Comparison of ENCODE assay signal across 15 cellular contexts in genomic region chr11:68683952-68684384, GRCh38. TPM values are rescaled to one million over a fixed set of nuclear protein-coding genes. Genes with fewer than 3 reads are reported as not detected.
DNase-seq lines count a peak whose midpoint lies in the region; ATAC-seq and TF ChIP-seq lines count a peak whose summit lies in the region.
"Had no signal": no experiment of that assay in that cellular context is flagged by ENCODE, and none has a peak within 500 bp of the region (broad histone marks: within the 10 kb centered on the region; RNA-seq: fewer than 3 reads in every experiment).

No MANE protein-coding gene starts in this region.

- no peak for TF ChIP-seq CTCF in WTC11 (IDR thresholded peaks at IDR 0.05)
- TF ChIP-seq CTCF in stomach (IDR thresholded peaks at IDR 0.05), result no peak

- H3K27ac ChIP-seq in stomach, result no peak overlapping the region

- H3K27me3 ChIP-seq in stomach, result peaks cover 15 to 75% (median 39%) of the 10 kb centered on the region in 3 donors

- CTCF ChIA-PET in activated naive CD4-positive, alpha-beta T cell treated with anti-CD3 and anti-CD28 coated beads for 36 hours (lab: Charles Lee), result no interaction called here
- CTCF ChIA-PET in WTC11 (lab: Charles Lee), result interaction anchor here (0.9 to 1.5 kb wide), 4 partner anchors 20 to 114 kb away, joined by 3 to 5 read pairs (median 4); no protein-coding TSS in a partner anchor

- TF ChIP-seq POLR2A in stomach (IDR thresholded peaks at IDR 0.05), result no peak

- intact Hi-C loops in activated naive CD4-positive, alpha-beta T cell treated with anti-CD3 and anti-CD28 coated beads for 36 hours (cut with micrococcal nuclease), result no loop called here
- intact Hi-C loops in stomach (cut with DNase I; ENCODE audit: low total_unique reads), result no loop called here

- peak overlapping the region; percentile 70 for H3K4me3 ChIP-seq in iPS-11a (ENCODE audit: low read depth, low read length)
- H3K4me3 ChIP-seq in stomach, result peak overlapping the region; percentile 39 to 49 (median 43)

- peaks cover 13 to 16% (median 15%) of the 10 kb centered on the region in 4 donors for H3K4me1 ChIP-seq in stomach

- peak; percentile 10; the same call in 1 of the 2 replicates for ATAC-seq in WTC11

- no peak for DNase-seq in activated naive CD4-positive, alpha-beta T cell treated with anti-CD3 and anti-CD28 coated beads for 36 hours
- no peak for DNase-seq in activated naive CD4-positive, alpha-beta T cell (lab: John Stamatoyannopoulos, UW)
- DNase-seq in WTC11 (ENCODE audit: low spot score), result no peak
- DNase-seq in stomach, result no peak
- DNase-seq in NCI-H2081 (lab: John Stamatoyannopoulos, UW), result no peak
- no peak for DNase-seq in stimulated activated naive CD4-positive, alpha-beta T cell treated with Interleukin-2 at 50 U/mL for 16 hours (lab: John Stamatoyannopoulos, UW)
- DNase-seq in NCI-H1417 treated with DMSO at 0.1 percent for 48 hours (lab: John Stamatoyannopoulos, UW), result no peak
- DNase-seq: activated CD4-positive, alpha-beta T cell treated with anti-CD3 and anti-CD28 coated beads, Interleukin-2, amount 10 ng/mL, durations not matched to agents 24 days and 14 days; activated T-cell treated with anti-CD3 and anti-CD28 coated beads, Interleukin-2, amount 50 U/mL, for 4 hours; amniotic stem cell; HCEC 1CT had no signal

- no peaks in the 10 kb centered on the region for H3K4me1 Mint-ChIP-seq in activated naive CD4-positive, alpha-beta T cell treated with anti-CD3 and anti-CD28 coated beads for 36 hours (ENCODE audit: low read depth)
- peaks cover 13% of the 10 kb centered on the region for H3K4me1 Mint-ChIP-seq in WTC11

- no peaks in the 10 kb centered on the region for H3K9me3 Mint-ChIP-seq in activated naive CD4-positive, alpha-beta T cell treated with anti-CD3 and anti-CD28 coated beads for 36 hours
- H3K9me3 Mint-ChIP-seq in WTC11, result no peaks in the 10 kb centered on the region
- H3K9me3 Mint-ChIP-seq: activated CD4-positive, alpha-beta T cell treated with anti-CD3 and anti-CD28 coated beads, Interleukin-2, amount 10 ng/mL, durations not matched to agents 24 days and 14 days; activated T-cell treated with anti-CD3 and anti-CD28 coated beads, Interleukin-2, amount 50 U/mL, for 4 hours; natural killer cell treated with Interleukin-12 subunit alpha and Interleukin-12 subunit beta and Interleukin-15 and Interleukin-18, amount 100 ng/mL, for 72 hours; T-helper 2 cell treated with Interferon-gamma antibody and Interleukin-4, amounts not matched to agents 5 μg/mL and 100 μg/mL, for 36 hours had no signal

- no peaks in the 10 kb centered on the region for H3K9me3 ChIP-seq in stomach

- peaks cover 27% of the 10 kb centered on the region for H3K27me3 Mint-ChIP-seq in activated naive CD4-positive, alpha-beta T cell treated with anti-CD3 and anti-CD28 coated beads for 36 hours (ENCODE audit: low read depth)
- peaks cover 43% of the 10 kb centered on the region for H3K27me3 Mint-ChIP-seq in WTC11 (ENCODE audit: low read depth)

- no peaks in the 10 kb centered on the region for H3K36me3 ChIP-seq in stomach

- no peaks in the 10 kb centered on the region for H3K36me3 Mint-ChIP-seq in activated naive CD4-positive, alpha-beta T cell treated with anti-CD3 and anti-CD28 coated beads for 36 hours (ENCODE audit: low read depth)
- peaks cover 22% of the 10 kb centered on the region for H3K36me3 Mint-ChIP-seq in WTC11
- H3K36me3 Mint-ChIP-seq: natural killer cell treated with Interleukin-12 subunit alpha and Interleukin-12 subunit beta and Interleukin-15 and Interleukin-18, amount 100 ng/mL, for 72 hours had no signal

- peak overlapping the region; percentile 24 for H3K4me3 Mint-ChIP-seq in activated naive CD4-positive, alpha-beta T cell treated with anti-CD3 and anti-CD28 coated beads for 36 hours
- H3K4me3 Mint-ChIP-seq in WTC11, result peak overlapping the region; percentile 43
- H3K4me3 Mint-ChIP-seq: activated CD4-positive, alpha-beta T cell treated with anti-CD3 and anti-CD28 coated beads, Interleukin-2, amount 10 ng/mL, durations not matched to agents 24 days and 14 days; activated T-cell treated with anti-CD3 and anti-CD28 coated beads, Interleukin-2, amount 50 U/mL, for 4 hours; natural killer cell treated with Interleukin-12 subunit alpha and Interleukin-12 subunit beta and Interleukin-15 and Interleukin-18, amount 100 ng/mL, for 72 hours; T-helper 2 cell treated with Interferon-gamma antibody and Interleukin-4, amounts not matched to agents 5 μg/mL and 100 μg/mL, for 36 hours had no signal

- WGBS in stomach, 5 donors, result 17 to 70% (median 25%) methylated on average over 2 to 24 of the region's 24 CpGs

- H3K27ac Mint-ChIP-seq in activated naive CD4-positive, alpha-beta T cell treated with anti-CD3 and anti-CD28 coated beads for 36 hours, result no peak overlapping the region
- no peak overlapping the region for H3K27ac Mint-ChIP-seq in WTC11
- H3K27ac Mint-ChIP-seq: activated CD4-positive, alpha-beta T cell treated with anti-CD3 and anti-CD28 coated beads, Interleukin-2, amount 10 ng/mL, durations not matched to agents 24 days and 14 days; natural killer cell treated with Interleukin-12 subunit alpha and Interleukin-12 subunit beta and Interleukin-15 and Interleukin-18, amount 100 ng/mL, for 72 hours; T-helper 2 cell treated with Interferon-gamma antibody and Interleukin-4, amounts not matched to agents 5 μg/mL and 100 μg/mL, for 36 hours had no signal

- POLR2A ChIA-PET in WTC11 (lab: Charles Lee), result interaction anchor here (1.6 kb wide), 1 partner anchor 66 kb away, joined by 5 read pairs; no protein-coding TSS in a partner anchor

- TF ChIP-seq EP300 in stomach (IDR thresholded peaks at IDR 0.05), result no peak

TF ChIP-seq in WTC11, 78 proteins besides CTCF, POLR2A, EP300 and RAD21:
- peak; percentile 37; the same call in 1 of the 2 replicates for TF ChIP-seq ETV6 (CRISPR knock-in tag; IDR thresholded peaks at IDR 0.05)
- TF ChIP-seq ATF6 (CRISPR knock-in tag; IDR thresholded peaks at IDR 0.05), result no peak

RNA-seq across cellular contexts. Expression of gene GAL, which starts 0.4 kb away (rescaled TPM):
- 1 to 10 TPM; 3.6 to 3.9 TPM for total RNA-seq in activated naive CD4-positive, alpha-beta T cell treated with anti-CD3 and anti-CD28 coated beads for 36 hours
- 102 to 110 TPM (median 108 TPM) in 3 replicates for total RNA-seq in WTC11 (2021)
- total RNA-seq in stomach, result 1 to 10 TPM in 1 of 5 donors, not detected in 4; 3.5 TPM
- 1 to 10 TPM in 2 of 3 donors, not detected in 1; 1.7 to 5.7 TPM for polyA plus RNA-seq in stomach
- total RNA-seq: A172 had no signal

Comparison
In these comparisons a context has a peak if more than half of its experiments do, and no peak if none do; other contexts are left out.
1. RNA of gene GAL, which starts 0.4 kb away (total RNA-seq): 102 to 110 TPM in WTC11; 3.6 to 3.9 TPM in activated naive CD4-positive, alpha-beta T cell treated with anti-CD3 and anti-CD28 coated beads for 36 hours and 3.5 TPM in stomach; every median in the first group is over 10 times any median in the second.